In the genomic region with DNA sequence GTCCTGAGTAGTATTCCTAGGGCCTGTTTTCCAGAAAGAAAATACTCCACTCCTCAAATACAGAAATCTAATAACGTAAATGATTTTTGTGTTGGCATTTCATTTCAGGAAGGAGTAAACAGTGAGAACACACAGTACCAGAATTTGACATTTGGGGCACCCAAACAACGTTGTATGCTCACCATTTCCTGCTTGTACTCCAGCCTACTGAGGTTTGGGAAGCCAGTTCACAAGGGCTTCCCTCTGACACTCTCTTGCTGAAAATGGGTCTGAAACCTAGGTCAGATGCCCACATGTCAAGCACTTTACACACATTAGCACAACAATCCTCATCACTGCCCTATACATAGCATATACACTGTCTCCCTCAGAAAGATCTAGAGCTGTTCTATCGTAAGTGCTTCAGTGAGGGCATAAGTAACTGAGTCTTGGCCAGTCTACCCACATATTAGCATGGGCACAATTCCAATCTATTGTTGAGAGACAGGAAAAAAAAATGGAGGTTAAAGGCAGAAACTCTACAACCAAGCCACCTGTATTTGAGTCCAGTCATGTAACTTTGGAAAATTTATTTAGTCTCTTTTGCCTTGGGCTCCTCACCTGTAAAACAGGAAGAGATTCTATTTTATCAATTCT, we compare ENCODE assay signal across 1 cellular context.
TF ChIP-seq lines count a peak whose summit lies in the region.

No MANE protein-coding gene starts in this region.

TF ChIP-seq in K562, 482 proteins besides CTCF, POLR2A, EP300 and RAD21:
- TF ChIP-seq JUND (IDR thresholded peaks at IDR 0.05; ENCODE audit: borderline replicate concordance, low read depth, low read length) (no peak), JUND (tag; IDR thresholded peaks at IDR 0.05; ENCODE audit: borderline replicate concordance, low read depth, low read length) (0 out of 3 replicates have a peak, but pooled peaks have one; percentile 5), NBN (IDR thresholded peaks at IDR 0.05; ENCODE audit: low read depth) (0 out of 2 replicates have a peak, but pooled peaks have one; percentile 4), CXXC5 (CRISPR knock-in tag; IDR thresholded peaks at IDR 0.05) (peak; percentile 42), ZNF584 (CRISPR knock-in tag; IDR thresholded peaks at IDR 0.05; ENCODE audit: low read depth) (0 out of 2 replicates have a peak, but pooled peaks have one; percentile 6), JUNB (CRISPR knock-in tag; conservative IDR thresholded peaks at IDR 0.05) (no peak), TOE1 (IDR thresholded peaks at IDR 0.05; ENCODE audit: borderline replicate concordance) (0 out of 2 replicates have a peak, but pooled peaks have one; percentile 1), TOE1 (CRISPR knock-in tag; IDR thresholded peaks at IDR 0.05; ENCODE audit: borderline replicate concordance, low read depth) (no peak), RCOR1 (IDR thresholded peaks at IDR 0.05; ENCODE audit: borderline replicate concordance in 1 of 2, low read depth in 2 of 2, low read length in 2 of 2) (0 out of 4 replicates have a peak, but pooled peaks of 1 of the 2 experiments have one; percentile 0), ZNF311 (CRISPR knock-in tag; IDR thresholded peaks at IDR 0.05) (0 out of 2 replicates have a peak, but pooled peaks have one; percentile 39), CUX1 (CRISPR knock-in tag; IDR thresholded peaks at IDR 0.05) (no peak), ZBTB9 (CRISPR knock-in tag; IDR thresholded peaks at IDR 0.05) (0 out of 2 replicates have a peak, but pooled peaks have one; percentile 25), DMBX1 (CRISPR knock-in tag; IDR thresholded peaks at IDR 0.05; ENCODE audit: borderline replicate concordance) (peak; percentile 82), CREB1 (IDR thresholded peaks at IDR 0.05) (0 out of 2 replicates have a peak, but pooled peaks have one; percentile 4), CREB1 (CRISPR knock-in tag; IDR thresholded peaks at IDR 0.05) (no peak)
- TF ChIP-seq, protein P1, sequence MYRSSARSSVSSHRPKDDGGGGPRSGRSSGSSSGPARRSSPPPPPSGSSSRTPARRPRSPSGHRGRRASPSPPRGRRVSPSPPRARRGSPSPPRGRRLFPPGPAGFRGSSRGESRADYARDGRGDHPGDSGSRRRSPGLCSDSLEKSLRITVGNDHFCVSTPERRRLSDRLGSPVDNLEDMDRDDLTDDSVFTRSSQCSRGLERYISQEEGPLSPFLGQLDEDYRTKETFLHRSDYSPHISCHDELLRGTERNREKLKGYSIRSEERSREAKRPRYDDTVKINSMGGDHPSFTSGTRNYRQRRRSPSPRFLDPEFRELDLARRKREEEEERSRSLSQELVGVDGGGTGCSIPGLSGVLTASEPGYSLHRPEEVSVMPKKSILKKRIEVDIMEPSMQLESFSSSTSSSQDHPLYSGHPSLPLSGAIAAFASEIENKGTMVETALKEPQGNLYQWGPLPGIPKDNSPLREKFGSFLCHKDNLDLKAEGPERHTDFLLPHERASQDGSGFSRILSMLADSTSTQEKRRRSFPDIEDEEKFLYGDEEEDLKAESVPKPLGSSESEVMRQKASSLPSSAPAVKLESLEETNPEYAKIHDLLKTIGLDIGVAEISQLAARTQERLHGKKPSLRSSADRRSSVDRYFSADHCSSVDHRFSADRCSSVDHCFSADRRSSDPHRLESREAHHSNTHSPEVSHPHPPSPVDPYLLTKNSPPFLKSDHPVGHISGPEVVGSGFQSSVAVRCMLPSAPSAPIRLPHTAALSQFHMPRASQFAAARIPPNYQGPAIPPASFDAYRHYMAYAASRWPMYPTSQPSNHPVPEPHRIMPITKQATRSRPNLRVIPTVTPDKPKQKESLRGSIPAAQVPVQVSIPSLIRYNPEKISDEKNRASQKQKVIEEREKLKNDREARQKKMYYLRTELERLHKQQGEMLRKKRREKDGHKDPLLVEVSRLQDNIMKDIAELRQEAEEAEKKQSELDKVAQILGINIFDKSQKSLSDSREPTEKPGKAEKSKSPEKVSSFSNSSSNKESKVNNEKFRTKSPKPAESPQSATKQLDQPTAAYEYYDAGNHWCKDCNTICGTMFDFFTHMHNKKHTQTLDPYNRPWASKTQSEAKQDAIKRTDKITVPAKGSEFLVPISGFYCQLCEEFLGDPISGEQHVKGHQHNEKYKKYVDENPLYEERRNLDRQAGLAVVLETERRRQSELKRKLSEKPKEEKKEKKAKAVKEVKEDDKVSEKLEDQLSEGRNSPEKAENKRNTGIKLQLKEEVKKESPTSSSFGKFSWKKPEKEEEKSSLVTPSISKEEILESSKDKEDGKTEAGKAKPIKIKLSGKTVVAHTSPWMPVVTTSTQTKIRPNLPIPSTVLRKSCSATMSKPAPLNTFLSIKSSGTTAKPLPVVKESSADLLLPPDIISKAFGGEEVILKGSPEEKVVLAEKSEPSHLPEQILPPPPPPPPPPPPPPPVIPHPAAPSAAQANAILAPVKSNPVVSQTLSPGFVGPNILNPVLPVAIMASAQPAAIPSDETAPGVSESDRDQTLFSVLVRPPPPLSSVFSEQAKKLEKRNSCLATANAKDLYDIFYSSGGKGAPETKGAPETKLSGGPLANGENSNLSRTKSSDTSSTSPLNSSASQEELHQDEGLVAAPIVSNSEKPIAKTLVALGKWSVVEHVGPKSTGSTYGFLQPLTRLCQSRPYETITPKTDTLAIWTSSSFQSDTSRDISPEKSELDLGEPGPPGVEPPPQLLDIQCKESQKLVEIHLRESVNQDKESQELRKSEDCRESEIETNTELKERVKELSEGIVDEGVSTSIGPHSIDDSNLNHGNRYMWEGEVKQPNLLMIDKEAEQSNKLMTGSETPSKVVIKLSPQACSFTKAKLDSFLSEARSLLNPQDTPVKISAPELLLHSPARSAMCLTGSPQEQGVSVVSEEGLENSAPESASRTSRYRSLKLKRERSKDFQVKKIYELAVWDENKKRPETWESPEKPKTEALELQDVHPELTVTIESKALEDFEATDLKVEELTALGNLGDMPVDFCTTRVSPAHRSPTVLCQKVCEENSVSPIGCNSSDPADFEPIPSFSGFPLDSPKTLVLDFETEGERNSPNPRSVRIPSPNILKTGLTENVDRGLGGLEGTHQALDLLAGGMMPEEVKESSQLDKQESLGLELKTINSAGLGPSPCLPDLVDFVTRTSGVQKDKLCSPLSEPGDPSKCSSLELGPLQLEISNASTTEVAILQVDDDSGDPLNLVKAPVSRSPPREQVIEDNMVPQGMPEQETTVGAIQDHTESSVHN (IDR thresholded peaks at IDR 0.05; ENCODE audit: borderline replicate concordance in 1 of 2, low read depth in 1 of 2) = no peak
- TF ChIP-seq, protein P2, sequence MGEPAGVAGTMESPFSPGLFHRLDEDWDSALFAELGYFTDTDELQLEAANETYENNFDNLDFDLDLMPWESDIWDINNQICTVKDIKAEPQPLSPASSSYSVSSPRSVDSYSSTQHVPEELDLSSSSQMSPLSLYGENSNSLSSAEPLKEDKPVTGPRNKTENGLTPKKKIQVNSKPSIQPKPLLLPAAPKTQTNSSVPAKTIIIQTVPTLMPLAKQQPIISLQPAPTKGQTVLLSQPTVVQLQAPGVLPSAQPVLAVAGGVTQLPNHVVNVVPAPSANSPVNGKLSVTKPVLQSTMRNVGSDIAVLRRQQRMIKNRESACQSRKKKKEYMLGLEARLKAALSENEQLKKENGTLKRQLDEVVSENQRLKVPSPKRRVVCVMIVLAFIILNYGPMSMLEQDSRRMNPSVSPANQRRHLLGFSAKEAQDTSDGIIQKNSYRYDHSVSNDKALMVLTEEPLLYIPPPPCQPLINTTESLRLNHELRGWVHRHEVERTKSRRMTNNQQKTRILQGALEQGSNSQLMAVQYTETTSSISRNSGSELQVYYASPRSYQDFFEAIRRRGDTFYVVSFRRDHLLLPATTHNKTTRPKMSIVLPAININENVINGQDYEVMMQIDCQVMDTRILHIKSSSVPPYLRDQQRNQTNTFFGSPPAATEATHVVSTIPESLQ (CRISPR knock-in tag; IDR thresholded peaks at IDR 0.05) = 0 out of 2 replicates have a peak, but pooled peaks have one; percentile 13
- TF ChIP-seq, protein P3, sequence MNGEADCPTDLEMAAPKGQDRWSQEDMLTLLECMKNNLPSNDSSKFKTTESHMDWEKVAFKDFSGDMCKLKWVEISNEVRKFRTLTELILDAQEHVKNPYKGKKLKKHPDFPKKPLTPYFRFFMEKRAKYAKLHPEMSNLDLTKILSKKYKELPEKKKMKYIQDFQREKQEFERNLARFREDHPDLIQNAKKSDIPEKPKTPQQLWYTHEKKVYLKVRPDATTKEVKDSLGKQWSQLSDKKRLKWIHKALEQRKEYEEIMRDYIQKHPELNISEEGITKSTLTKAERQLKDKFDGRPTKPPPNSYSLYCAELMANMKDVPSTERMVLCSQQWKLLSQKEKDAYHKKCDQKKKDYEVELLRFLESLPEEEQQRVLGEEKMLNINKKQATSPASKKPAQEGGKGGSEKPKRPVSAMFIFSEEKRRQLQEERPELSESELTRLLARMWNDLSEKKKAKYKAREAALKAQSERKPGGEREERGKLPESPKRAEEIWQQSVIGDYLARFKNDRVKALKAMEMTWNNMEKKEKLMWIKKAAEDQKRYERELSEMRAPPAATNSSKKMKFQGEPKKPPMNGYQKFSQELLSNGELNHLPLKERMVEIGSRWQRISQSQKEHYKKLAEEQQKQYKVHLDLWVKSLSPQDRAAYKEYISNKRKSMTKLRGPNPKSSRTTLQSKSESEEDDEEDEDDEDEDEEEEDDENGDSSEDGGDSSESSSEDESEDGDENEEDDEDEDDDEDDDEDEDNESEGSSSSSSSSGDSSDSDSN (IDR thresholded peaks at IDR 0.05; ENCODE audit: borderline replicate concordance in 1 of 2, low read depth in 2 of 2, low read length in 2 of 2) = no peak
TF ChIP-seq in K562: peak in this region for 11.
